ENCODE assay signal across 28 cellular contexts in the genomic region with DNA sequence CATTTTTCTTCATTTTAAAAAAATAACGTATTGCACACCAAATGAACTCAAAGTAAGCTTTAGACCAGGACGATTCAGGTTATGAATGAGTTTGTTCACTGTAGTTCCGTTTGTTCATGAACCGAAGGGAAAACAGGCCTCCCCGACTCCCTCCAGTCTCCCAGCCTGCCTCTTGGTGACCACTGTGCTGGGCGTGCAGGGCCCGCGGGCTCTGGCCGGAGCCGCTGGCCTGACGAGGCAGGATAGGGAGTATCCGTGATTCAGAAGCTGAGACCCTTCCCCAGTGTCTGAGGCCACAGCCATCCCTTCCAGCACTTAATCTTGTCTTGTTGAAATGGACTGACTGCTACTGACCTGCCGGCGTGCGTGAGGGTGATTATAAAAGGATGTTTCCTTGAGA. TPM values are rescaled to one million over a fixed set of nuclear protein-coding genes. Genes with fewer than 3 reads are reported as not detected.
DNase-seq lines count a peak whose midpoint lies in the region; ATAC-seq, FAIRE-seq and TF ChIP-seq lines count a peak whose summit lies in the region.
"Had no signal": no experiment of that assay in that cellular context is flagged by ENCODE, and none has a peak within 500 bp of the region (broad histone marks: within the 10 kb centered on the region; RNA-seq: fewer than 3 reads in every experiment).

No MANE protein-coding gene starts in this region.

- H3K9ac ChIP-seq in mammary epithelial cell (ENCODE audit: insufficient read depth, low read length) (no peak overlapping the region), kidney (ENCODE audit: low read length in 2 of 2) (no peak overlapping the region)
- H3K9ac ChIP-seq: BLaER1 had no signal

- H3K4me3 ChIP-seq in mammary epithelial cell (replicated peaks in 1 of 3; ENCODE audit: insufficient read depth in 1 of 3, low read depth in 2 of 3, low read length in 3 of 3), result no peak overlapping the region
- no peak overlapping the region for H3K4me3 ChIP-seq in breast epithelium
- H3K4me3 ChIP-seq in A673 (ENCODE audit: low read depth, low read length, poor library complexity, severe bottlenecking), result no peak overlapping the region
- H3K4me3 ChIP-seq in kidney (ENCODE audit: low read length in 2 of 2), result no peak overlapping the region
- no peak overlapping the region for H3K4me3 ChIP-seq in osteoblast (ENCODE audit: insufficient read depth, low read length)
- H3K4me3 ChIP-seq: A549, BLaER1, GM12878 had no signal

- in situ Hi-C loops in mammary epithelial cell (cut with MboI; ENCODE audit: low sequenced_read_pairs in 2 of 2), result no loop called here

- CTCF ChIA-PET in mammary epithelial cell (lab: Charles Lee; ENCODE audit: low non-redundant PET) (no interaction called here), A673 (lab: Charles Lee) (no interaction called here)

- dilution Hi-C loops in mammary epithelial cell (cut with HindIII; ENCODE audit: low sequenced_read_pairs), result loop anchor here (5.0 kb wide), 1 partner anchor 46 kb away; no protein-coding TSS in a partner anchor

- H3K27me3 ChIP-seq in mammary epithelial cell (ENCODE audit: insufficient read depth, low read length) (no peaks in the 10 kb centered on the region), breast epithelium (no peaks in the 10 kb centered on the region), A673 (replicated peaks; ENCODE audit: insufficient read depth, low read depth, low read length, poor library complexity) (no peaks in the 10 kb centered on the region), osteoblast (ENCODE audit: insufficient read depth, low read length) (no peaks in the 10 kb centered on the region)
- H3K27me3 ChIP-seq: BE2C, BLaER1 had no signal

- intact Hi-C loops in mammary epithelial cell (cut with micrococcal nuclease) (no loop called here), breast epithelium (cut with DNase I; ENCODE audit: low total_unique reads) (no loop called here), A673 (cut with micrococcal nuclease; ENCODE audit: unreplicated experiment) (no loop called here), kidney (cut with DNase I) (no loop called here)

- H3K4me1 ChIP-seq in mammary epithelial cell (ENCODE audit: insufficient read depth, low read length), result no peaks in the 10 kb centered on the region
- no peaks in the 10 kb centered on the region for H3K4me1 ChIP-seq in breast epithelium
- H3K4me1 ChIP-seq in A673 (ENCODE audit: insufficient read depth, low read length, poor library complexity, severe bottlenecking), result peaks cover 16% of the 10 kb centered on the region
- H3K4me1 ChIP-seq in kidney (ENCODE audit: control insufficient read depth in 1 of 2, insufficient read depth in 1 of 2, low read depth in 1 of 2, low read length in 2 of 2), result no peaks in the 10 kb centered on the region
- no peaks in the 10 kb centered on the region for H3K4me1 ChIP-seq in osteoblast (ENCODE audit: insufficient read depth, low read length)
- H3K4me1 ChIP-seq: A549 had no signal

- H3K79me2 ChIP-seq in mammary epithelial cell (ENCODE audit: insufficient read depth, low read length) (no peaks in the 10 kb centered on the region), osteoblast (ENCODE audit: insufficient read depth, low read length) (no peaks in the 10 kb centered on the region)

- TF ChIP-seq CTCF in mammary epithelial cell (conservative IDR thresholded peaks at IDR 0.05 in 1 of 2, IDR thresholded peaks at IDR 0.05 in 1 of 2; ENCODE audit: extremely low read depth in 1 of 2, insufficient read depth in 1 of 2, low read depth in 1 of 2, low read length in 2 of 2) (no peak), breast epithelium (IDR thresholded peaks at IDR 0.05) (no peak), A673 (conservative IDR thresholded peaks at IDR 0.05; ENCODE audit: low read depth, low read length) (no peak), kidney (IDR thresholded peaks at IDR 0.05; ENCODE audit: borderline replicate concordance, extremely low read depth, insufficient read depth) (no peak), osteoblast (IDR thresholded peaks at IDR 0.05; ENCODE audit: extremely low read depth, low read depth, low read length) (no peak)

- no peak for FAIRE-seq in kidney (lab: Jason Lieb, UNC)
- FAIRE-seq: A549, GM12878, GM12892, GM19239 had no signal

- no peak for ATAC-seq in GM18502 (IDR thresholded peaks at IDR 0.05; ENCODE audit: poor library complexity, unreplicated experiment)
- ATAC-seq: A549, GM12878 had no signal

- no peak overlapping the region for H3K27ac ChIP-seq in mammary epithelial cell (ENCODE audit: insufficient read depth, low read depth, low read length)
- H3K27ac ChIP-seq in breast epithelium, result no peak overlapping the region
- no peak overlapping the region for H3K27ac ChIP-seq in A673 (ENCODE audit: low read depth, low read length, poor library complexity, severe bottlenecking)
- H3K27ac ChIP-seq in kidney (ENCODE audit: low read depth in 2 of 2, low read length in 2 of 2), result no peak overlapping the region
- no peak overlapping the region for H3K27ac ChIP-seq in osteoblast (ENCODE audit: low read depth, low read length)
- H3K27ac ChIP-seq: 22Rv1, A549, BLaER1 had no signal

- DNase-seq in mammary epithelial cell, result no peak
- DNase-seq in breast epithelium (ENCODE audit: low spot score in 2 of 2), result no peak
- DNase-seq in A673 (ENCODE audit: low spot score), result no peak
- peak; percentile 10 for DNase-seq in kidney
- DNase-seq in osteoblast (ENCODE audit: insufficient read length, low spot score, missing footprints), result peak; percentile 43
- DNase-seq in SW 1271 (lab: John Stamatoyannopoulos, UW), result no peak
- no peak for DNase-seq in stimulated activated CD4-positive, alpha-beta T cell treated with anti-CD3 and anti-CD28 coated beads, Interleukin-2, amount 100 ng/mL, for 24 hours
- DNase-seq: ACHN; BE2C; C1 segment of cervical spinal cord; CD4-positive, alpha-beta memory T cell; CD4-positive, CD25-positive, alpha-beta regulatory T cell; CD8-positive, alpha-beta memory T cell; COR-L47; DMS 273 treated with DMSO at 0.1 percent for 48 hours; DMS153; DMS53; DMS79; DND-41; EL; GDM1 had no signal

- no peaks in the 10 kb centered on the region for H3K36me3 ChIP-seq in mammary epithelial cell (ENCODE audit: insufficient read depth, low read length)
- H3K36me3 ChIP-seq in breast epithelium, result no peaks in the 10 kb centered on the region
- H3K36me3 ChIP-seq in A673 (ENCODE audit: insufficient read depth, low read length, poor library complexity, severe bottlenecking), result no peaks in the 10 kb centered on the region
- no peaks in the 10 kb centered on the region for H3K36me3 ChIP-seq in kidney (ENCODE audit: control insufficient read depth in 1 of 2, insufficient read depth in 2 of 2, low read length in 2 of 2)
- H3K36me3 ChIP-seq in osteoblast (ENCODE audit: insufficient read depth, low read length), result no peaks in the 10 kb centered on the region
- H3K36me3 ChIP-seq: BE2C had no signal

- no peak overlapping the region for H3K4me2 ChIP-seq in mammary epithelial cell (ENCODE audit: insufficient read depth, low read depth, low read length)
- H3K4me2 ChIP-seq in osteoblast (ENCODE audit: insufficient read depth, low read length), result no peak overlapping the region
- H3K4me2 ChIP-seq: A549, BLaER1 had no signal

- H2AFZ ChIP-seq in mammary epithelial cell (ENCODE audit: low read depth, low read length) (no peak overlapping the region), osteoblast (ENCODE audit: low read length) (no peak overlapping the region)

- 88% methylated on average over 15 of the region's 15 CpGs for WGBS in mammary epithelial cell (ENCODE audit: low coverage, missing lambda C conversion rate)

- H4K20me1 ChIP-seq in mammary epithelial cell (ENCODE audit: insufficient read depth, low read length), result no peaks in the 10 kb centered on the region
- H4K20me1 ChIP-seq in osteoblast (ENCODE audit: insufficient read depth, low read length), result peaks cover 4% of the 10 kb centered on the region

- H3K9me3 ChIP-seq in mammary epithelial cell (replicated peaks; ENCODE audit: insufficient read depth, low read length), result no peaks in the 10 kb centered on the region
- no peaks in the 10 kb centered on the region for H3K9me3 ChIP-seq in breast epithelium
- no peaks in the 10 kb centered on the region for H3K9me3 ChIP-seq in A673 (ENCODE audit: low read depth, low read length, poor library complexity, severe bottlenecking)
- H3K9me3 ChIP-seq in kidney (ENCODE audit: control insufficient read depth in 1 of 2, low read length in 2 of 2), result no peaks in the 10 kb centered on the region
- H3K9me3 ChIP-seq in osteoblast (ENCODE audit: low read depth, low read length), result no peaks in the 10 kb centered on the region
- H3K9me3 ChIP-seq: A549, BE2C, BLaER1 had no signal

- TSS peak; percentile 1 for BruUV-seq in mammary epithelial cell (replicated peaks; lab: Mats Ljungman, UMichigan)
- TSS peak; percentile 6 for BruUV-seq in A673 (replicated peaks; lab: Mats Ljungman, UMichigan)

- POLR2A ChIA-PET in A673 (lab: Charles Lee; ENCODE audit: low non-redundant PET), result no interaction called here

- no peak for TF ChIP-seq POLR2A in breast epithelium (IDR thresholded peaks at IDR 0.05)

RNA-seq across cellular contexts. Expression of a gene that starts 30.8 kb away (rescaled TPM):
- total RNA-seq in mammary epithelial cell (1 to 10 TPM; 3.0 to 3.4 TPM), breast epithelium (1 to 10 TPM; 1.6 to 6.6 (median 4.0) TPM), A673 (2021) (8.6 and 11.3 TPM in 2 replicates), kidney (11.0 TPM), osteoblast (2.1 and 2.2 TPM in 2 replicates)
- polyA plus RNA-seq in mammary epithelial cell (1.3 TPM), kidney (ENCODE audit: insufficient read depth, low read depth, low replicate concordance) (4.5 TPM)
- not detected for polyA minus RNA-seq in mammary epithelial cell

Comparison
In these comparisons a context has a peak if more than half of its experiments do, and no peak if none do; other contexts are left out.
1. DNase-seq: peak in kidney (single experiment) and osteoblast (single experiment); none in mammary epithelial cell (single experiment), breast epithelium (0 of 2), A673 (single experiment), SW 1271 (0 of 2) and stimulated activated CD4-positive, alpha-beta T cell treated with anti-CD3 and anti-CD28 coated beads, Interleukin-2, amount 100 ng/mL, for 24 hours (0 of 2).